ENCODE assay signal across 17 cellular contexts in the genomic region with DNA sequence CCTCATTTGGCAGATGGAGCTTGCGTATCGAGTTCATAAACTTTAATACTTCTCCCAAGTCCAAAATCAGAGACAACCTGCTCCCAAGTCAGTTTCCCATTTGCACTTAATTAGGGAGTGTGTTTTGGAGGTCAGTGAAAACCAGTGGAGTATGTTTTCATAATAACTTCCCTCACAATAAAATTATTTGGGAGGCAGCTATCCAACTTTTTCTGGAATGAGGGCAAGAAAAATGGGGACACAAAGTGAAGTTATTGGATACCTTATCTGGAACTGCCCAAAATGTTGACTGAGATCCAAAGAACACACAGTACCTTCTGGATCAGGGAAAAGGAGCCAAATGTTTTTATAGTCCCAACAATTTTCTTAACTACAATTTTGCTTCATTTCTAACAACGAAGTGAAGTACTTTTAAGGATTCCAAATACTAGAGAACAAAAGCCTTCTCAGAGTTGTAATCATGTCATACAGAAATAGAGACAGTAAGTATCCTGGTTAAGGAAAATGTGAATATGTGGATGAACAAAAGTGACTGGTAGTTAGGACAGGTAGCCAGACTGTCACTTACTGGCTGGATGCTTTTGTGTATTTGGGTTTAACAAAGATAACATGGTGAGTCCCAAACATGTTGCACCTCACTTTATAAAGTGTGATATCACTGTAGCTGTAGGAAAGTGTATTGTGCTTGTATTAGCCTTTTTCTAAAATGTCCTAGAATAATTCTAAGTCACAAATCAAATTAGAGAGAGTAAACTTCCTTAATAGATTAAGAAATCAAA.
DNase-seq lines count a peak whose midpoint lies in the region; ATAC-seq and TF ChIP-seq lines count a peak whose summit lies in the region.
"Had no signal": no experiment of that assay in that cellular context is flagged by ENCODE, and none has a peak within 500 bp of the region (broad histone marks: within the 10 kb centered on the region; RNA-seq: fewer than 3 reads in every experiment).

No MANE protein-coding gene starts in this region.

- intact Hi-C loops in sigmoid colon (cut with DNase I): loop anchor here (5.0 kb wide), 3 partner anchors 172 to 392 kb away; no protein-coding TSS in a partner anchor
- intact Hi-C loops in head of caudate nucleus (cut with DNase I): loop anchor here (5.0 kb wide), 1 partner anchor 332 kb away; no protein-coding TSS in a partner anchor

- TF ChIP-seq POLR2A in sigmoid colon (IDR thresholded peaks at IDR 0.05): no peak

- DNase-seq in coronary artery (ENCODE audit: low spot score) (no peak), right atrium auricular region (ENCODE audit: low spot score) (no peak), sigmoid colon (no peak), NCI-H1092 (lab: John Stamatoyannopoulos, UW) (no peak), head of caudate nucleus (no peak)
- no peak for DNase-seq in activated T-cell treated with anti-CD3 and anti-CD28 coated beads, Interleukin-2, amount 50 U/mL, for 72 hours
- DNase-seq: cerebellar nuclear complex, DMS79 had no signal

- WGBS in sigmoid colon, 2 donors: 72 to 80% methylated on average over 3 of the region's 3 CpGs

- H3K27ac Mint-ChIP-seq in activated T-cell treated with anti-CD3 and anti-CD28 coated beads, Interleukin-2, amount 50 U/mL, for 72 hours: no peak overlapping the region
- H3K27ac Mint-ChIP-seq: activated CD4-positive, alpha-beta memory T cell treated with anti-CD3 and anti-CD28 coated beads for 36 hours; CD4-positive, CD25-positive, alpha-beta regulatory T cell; immature natural killer cell; T-helper 2 cell treated with Interferon-gamma antibody and Interleukin-4, amounts not matched to agents 5 μg/mL and 100 μg/mL, for 36 hours; WTC11 had no signal

- no peaks in the 10 kb centered on the region for H4K20me1 ChIP-seq in Loucy (ENCODE audit: insufficient read depth, low read length, poor library complexity, severe bottlenecking)

- no peak for ATAC-seq in activated T-cell treated with anti-CD3 and anti-CD28 coated beads, Interleukin-2, amount 50 U/mL, for 72 hours (replicated peaks in 1 of 2)
- no peak for ATAC-seq in GM21526 (IDR thresholded peaks at IDR 0.05; ENCODE audit: low FRiP score, unreplicated experiment)

- H3K9me2 ChIP-seq in Loucy (replicated peaks; ENCODE audit: low read depth, low read length): no peaks in the 10 kb centered on the region

- H3K4me1 Mint-ChIP-seq in activated T-cell treated with anti-CD3 and anti-CD28 coated beads, Interleukin-2, amount 50 U/mL, for 72 hours (ENCODE audit: low read depth): no peaks in the 10 kb centered on the region
- H3K4me1 Mint-ChIP-seq: CD4-positive, CD25-positive, alpha-beta regulatory T cell; immature natural killer cell; WTC11 had no signal

- no peak overlapping the region for H3K9ac ChIP-seq in Loucy (ENCODE audit: low read depth, low read length, poor library complexity, severe bottlenecking)
- H3K9ac ChIP-seq: KMS-11 had no signal

- H3F3A ChIP-seq in Loucy (ENCODE audit: low read depth): no peaks in the 10 kb centered on the region

- peak overlapping the region; percentile 1; the same call in 1 of the 2 replicates for H2AFZ ChIP-seq in Loucy (ENCODE audit: low read length)

- H3K27ac ChIP-seq in coronary artery (peak overlapping the region; percentile 26 to 68), right atrium auricular region (peak overlapping the region; percentile 37 to 60), sigmoid colon (peak overlapping the region; percentile 54 to 70 (median 62))
- H3K27ac ChIP-seq: KMS-11 had no signal

- TF ChIP-seq CTCF in Loucy (conservative IDR thresholded peaks at IDR 0.05; ENCODE audit: low read length) (no peak), coronary artery (IDR thresholded peaks at IDR 0.05) (no peak), right atrium auricular region (IDR thresholded peaks at IDR 0.05) (no peak), sigmoid colon (IDR thresholded peaks at IDR 0.05) (no peak)

- TF ChIP-seq EP300 in sigmoid colon (IDR thresholded peaks at IDR 0.05): peak in 1 of 4 donors; percentile 46

- no peaks in the 10 kb centered on the region for H3K9me3 ChIP-seq in Loucy (ENCODE audit: insufficient read depth, low read depth, low read length)
- H3K9me3 ChIP-seq in right atrium auricular region: no peaks in the 10 kb centered on the region
- H3K9me3 ChIP-seq in sigmoid colon: no peaks in the 10 kb centered on the region

- no peaks in the 10 kb centered on the region for H3K9me3 Mint-ChIP-seq in activated T-cell treated with anti-CD3 and anti-CD28 coated beads, Interleukin-2, amount 50 U/mL, for 72 hours
- H3K9me3 Mint-ChIP-seq: activated CD4-positive, alpha-beta memory T cell treated with anti-CD3 and anti-CD28 coated beads for 36 hours; immature natural killer cell had no signal

- H3K4me2 ChIP-seq in Loucy (ENCODE audit: low read depth, low read length, poor library complexity, severe bottlenecking): no peak overlapping the region
- H3K4me2 ChIP-seq: KMS-11 had no signal

- H3K27me3 Mint-ChIP-seq in activated T-cell treated with anti-CD3 and anti-CD28 coated beads, Interleukin-2, amount 50 U/mL, for 72 hours (ENCODE audit: low read depth): peaks cover 7% of the 10 kb centered on the region
- H3K27me3 Mint-ChIP-seq: CD4-positive, CD25-positive, alpha-beta regulatory T cell had no signal

- H3K36me3 Mint-ChIP-seq in activated T-cell treated with anti-CD3 and anti-CD28 coated beads, Interleukin-2, amount 50 U/mL, for 72 hours (ENCODE audit: insufficient read depth in 2 of 2): no peaks in the 10 kb centered on the region
- H3K36me3 Mint-ChIP-seq: activated CD4-positive, alpha-beta memory T cell treated with anti-CD3 and anti-CD28 coated beads for 36 hours; CD4-positive, CD25-positive, alpha-beta regulatory T cell; immature natural killer cell; naive B cell; WTC11 had no signal

- H3K4me3 ChIP-seq in Loucy (ENCODE audit: low read length, poor library complexity, severe bottlenecking) (no peak overlapping the region), coronary artery (peak overlapping the region; percentile 10), right atrium auricular region (no peak overlapping the region), sigmoid colon (no peak overlapping the region)

- H3K36me3 ChIP-seq in Loucy (ENCODE audit: insufficient read depth, low read length) (no peaks in the 10 kb centered on the region), right atrium auricular region (no peaks in the 10 kb centered on the region), sigmoid colon (no peaks in the 10 kb centered on the region)

- H3K4me1 ChIP-seq in Loucy (ENCODE audit: insufficient read depth, low read length, poor library complexity, severe bottlenecking) (peaks cover 3% of the 10 kb centered on the region), right atrium auricular region (peaks cover 0 to 16% of the 10 kb centered on the region in 2 donors), sigmoid colon (peaks cover 0 to 30% (median 14%) of the 10 kb centered on the region in 4 donors)

- no peak overlapping the region for H3K4me3 Mint-ChIP-seq in activated T-cell treated with anti-CD3 and anti-CD28 coated beads, Interleukin-2, amount 50 U/mL, for 72 hours
- H3K4me3 Mint-ChIP-seq: activated CD4-positive, alpha-beta memory T cell treated with anti-CD3 and anti-CD28 coated beads for 36 hours; CD4-positive, CD25-positive, alpha-beta regulatory T cell; immature natural killer cell; naive B cell; T-helper 2 cell treated with Interferon-gamma antibody and Interleukin-4, amounts not matched to agents 5 μg/mL and 100 μg/mL, for 36 hours; WTC11 had no signal

- H3K79me2 ChIP-seq in Loucy (ENCODE audit: insufficient read depth, low read length): no peaks in the 10 kb centered on the region

- H3K27me3 ChIP-seq in Loucy (ENCODE audit: insufficient read depth, low read length, poor library complexity, severe bottlenecking) (no peaks in the 10 kb centered on the region), right atrium auricular region (no peaks in the 10 kb centered on the region), sigmoid colon (no peaks in the 10 kb centered on the region)
